10 cellular contexts compared by ENCODE assay signal in the genomic region with DNA sequence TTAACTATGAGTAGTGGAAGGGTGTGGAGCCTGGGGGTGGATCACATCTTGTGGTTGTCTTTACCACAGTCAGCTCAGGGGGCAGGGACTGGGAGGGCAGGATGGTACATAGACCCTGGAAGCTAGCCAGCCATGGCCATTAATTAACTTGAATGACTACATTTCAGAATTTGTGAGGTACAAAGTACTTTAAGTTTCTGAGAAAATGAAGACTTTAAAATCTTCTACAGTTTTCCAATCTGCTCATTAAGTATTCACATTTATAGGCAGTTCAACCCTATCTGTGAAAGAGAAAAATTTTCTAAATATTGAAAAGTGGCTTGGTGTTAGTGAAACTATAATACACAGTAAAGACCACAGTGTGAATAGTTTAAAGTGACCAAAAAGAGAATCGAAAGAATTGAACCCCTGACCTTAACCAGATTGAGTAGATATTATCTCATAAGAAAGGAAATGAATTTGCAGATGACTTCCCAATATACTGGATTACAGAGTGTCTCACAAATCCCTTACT.
A peak's percentile ranks its signal among the peaks of the same experiment; 100 is the strongest.
DNase-seq lines count a peak whose midpoint lies in the region; ATAC-seq and TF ChIP-seq lines count a peak whose summit lies in the region.
"Had no signal": no experiment of that assay in that cellular context is flagged by ENCODE, and none has a peak within 500 bp of the region (broad histone marks: within the 10 kb centered on the region; RNA-seq: fewer than 3 reads in every experiment).

No MANE protein-coding gene starts in this region.

- H3K27ac Mint-ChIP-seq in nephron, result peak overlapping the region; percentile 13 to 74 (median 63)
- no peak overlapping the region for H3K27ac Mint-ChIP-seq in progenitor cell of endocrine pancreas
- H3K27ac Mint-ChIP-seq in T-helper 17 cell, result no peak overlapping the region

- H3K27me3 Mint-ChIP-seq in nephron (ENCODE audit: low read depth) (no peaks in the 10 kb centered on the region), progenitor cell of endocrine pancreas (peaks cover 1% of the 10 kb centered on the region), T-helper 17 cell (no peaks in the 10 kb centered on the region)

- H3K4me3 Mint-ChIP-seq in nephron (no peak overlapping the region), progenitor cell of endocrine pancreas (ENCODE audit: low read depth) (no peak overlapping the region), T-helper 17 cell (no peak overlapping the region)

- ATAC-seq in GM19043 (IDR thresholded peaks at IDR 0.05; ENCODE audit: low read depth, unreplicated experiment) (peak; percentile 93), HG02852 (IDR thresholded peaks at IDR 0.05; ENCODE audit: unreplicated experiment) (peak; percentile 82), T-helper 17 cell (no peak)

- H3K9me3 Mint-ChIP-seq in nephron (no peaks in the 10 kb centered on the region), progenitor cell of endocrine pancreas (ENCODE audit: low read depth) (no peaks in the 10 kb centered on the region)

- no peaks in the 10 kb centered on the region for H3K36me3 Mint-ChIP-seq in nephron (ENCODE audit: low read depth)
- H3K36me3 Mint-ChIP-seq in progenitor cell of endocrine pancreas (ENCODE audit: insufficient read depth), result no peaks in the 10 kb centered on the region
- H3K36me3 Mint-ChIP-seq in T-helper 17 cell (ENCODE audit: low read depth), result no peaks in the 10 kb centered on the region

- no peaks in the 10 kb centered on the region for H3K9me3 ChIP-seq in T-helper 17 cell (ENCODE audit: control insufficient read depth, low read length, poor library complexity, severe bottlenecking)

- no peaks in the 10 kb centered on the region for H3K4me1 Mint-ChIP-seq in nephron
- no peaks in the 10 kb centered on the region for H3K4me1 Mint-ChIP-seq in progenitor cell of endocrine pancreas (ENCODE audit: low read depth)
- no peaks in the 10 kb centered on the region for H3K4me1 Mint-ChIP-seq in T-helper 17 cell

- TF ChIP-seq CTCF in nephron (IDR thresholded peaks at IDR 0.05; ENCODE audit: unreplicated experiment in 3 of 3) (no peak), progenitor cell of endocrine pancreas (IDR thresholded peaks at IDR 0.05; ENCODE audit: unreplicated experiment) (no peak)

- DNase-seq in NCI-H226 (peak; percentile 33), progenitor cell of endocrine pancreas (ENCODE audit: low spot score, unreplicated experiment) (no peak), T-helper 17 cell (no peak)
- no peak for DNase-seq in stimulated activated CD4-positive, alpha-beta T cell treated with anti-CD3 and anti-CD28 coated beads, Interleukin-15, amount 100 ng/mL, for 24 hours
- DNase-seq: effector memory CD4-positive, alpha-beta T cell; mesenchymal stem cell; NCI-H187 treated with DMSO at 0.1 percent for 48 hours had no signal

Comparison
In these comparisons a context has a peak if more than half of its experiments do, and no peak if none do; other contexts are left out.
1. H3K27ac Mint-ChIP-seq: peak in nephron (3 of 3); none in progenitor cell of endocrine pancreas (single experiment) and T-helper 17 cell (single experiment).